Comparison of ENCODE assay signal across 11 cellular contexts in the genomic region with DNA sequence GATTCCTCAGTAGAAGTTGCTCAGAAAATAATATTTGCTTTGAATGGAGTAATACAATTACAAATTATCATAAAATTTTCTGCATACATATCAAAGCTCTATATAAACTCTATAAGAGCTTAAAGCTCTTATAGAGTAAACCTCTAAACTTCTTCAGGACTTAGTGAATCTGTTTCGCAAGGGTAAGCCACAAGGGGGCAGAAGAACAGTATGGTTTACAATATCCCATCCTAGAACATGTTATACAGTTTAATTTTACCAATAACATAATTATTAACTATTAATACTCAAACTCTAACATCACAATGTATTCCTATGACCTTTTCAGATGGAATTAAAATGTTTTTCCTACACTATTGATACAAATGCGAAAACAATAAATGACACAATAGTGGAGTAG. TPM values are rescaled to one million over a fixed set of nuclear protein-coding genes. Genes with fewer than 3 reads are reported as not detected.
A peak's percentile ranks its signal among the peaks of the same experiment; 100 is the strongest.
DNase-seq lines count a peak whose midpoint lies in the region; ATAC-seq and TF ChIP-seq lines count a peak whose summit lies in the region.
"Had no signal": no experiment of that assay in that cellular context is flagged by ENCODE, and none has a peak within 500 bp of the region (broad histone marks: within the 10 kb centered on the region; RNA-seq: fewer than 3 reads in every experiment).

No MANE protein-coding gene starts in this region.

- no peaks in the 10 kb centered on the region for H3K9me3 ChIP-seq in OCI-LY3 (ENCODE audit: insufficient read depth, low read length)
- H3K9me3 ChIP-seq: left lung had no signal

- no peak for ATAC-seq in GM19328 (IDR thresholded peaks at IDR 0.05; ENCODE audit: unreplicated experiment)
- no peak for ATAC-seq in HG03354 (IDR thresholded peaks at IDR 0.05; ENCODE audit: poor library complexity, severe bottlenecking, unreplicated experiment)
- ATAC-seq: left lung had no signal

- peak; percentile 31 for TF ChIP-seq CTCF in GM13976 (IDR thresholded peaks at IDR 0.05; ENCODE audit: borderline replicate concordance, control extremely low read depth, extremely low read depth, insufficient read depth, missing control alignments)
- peak; percentile 60 for TF ChIP-seq CTCF in OCI-LY3 (IDR thresholded peaks at IDR 0.05; ENCODE audit: low read depth, low read length)
- TF ChIP-seq CTCF in fibroblast of the aortic adventitia (IDR thresholded peaks at IDR 0.05; ENCODE audit: insufficient read depth, low read length), result peak; percentile 25

- no peak overlapping the region for H3K9ac ChIP-seq in OCI-LY3 (ENCODE audit: low read length)

- no peak overlapping the region for H3K27ac ChIP-seq in OCI-LY3 (ENCODE audit: low read length)
- H3K27ac ChIP-seq: left lung had no signal

- peaks cover 3% of the 10 kb centered on the region for H3K4me1 ChIP-seq in OCI-LY3 (ENCODE audit: low read length)
- H3K4me1 ChIP-seq: left lung had no signal

- no peaks in the 10 kb centered on the region for H4K20me1 ChIP-seq in OCI-LY3 (ENCODE audit: insufficient read depth, low read length)

- H3K79me2 ChIP-seq in OCI-LY3 (ENCODE audit: low read length), result no peaks in the 10 kb centered on the region

- H3K4me3 ChIP-seq in OCI-LY3 (ENCODE audit: low read length) (no peak overlapping the region), fibroblast of the aortic adventitia (ENCODE audit: low read depth, low read length) (no peak overlapping the region)
- H3K4me3 ChIP-seq: left lung had no signal

- H3K36me3 ChIP-seq in OCI-LY3 (replicated peaks; ENCODE audit: low read depth, low read length), result no peaks in the 10 kb centered on the region
- H3K36me3 ChIP-seq: left lung had no signal

- peak; percentile 0 for DNase-seq in COR-L47 (lab: John Stamatoyannopoulos, UW)
- no peak for DNase-seq in GM13976 (ENCODE audit: low spot score)
- DNase-seq in fibroblast of the aortic adventitia (ENCODE audit: low read depth), result no peak
- DNase-seq in HPDE6-E6E7 (ENCODE audit: extremely low spot score), result no peak
- DNase-seq in NK-92 (lab: John Stamatoyannopoulos, UW; ENCODE audit: unreplicated experiment), result no peak
- DNase-seq: left lung, NCI-H510A had no signal

- in situ Hi-C loops in GM13976 (cut with MboI; ENCODE audit: low sequenced_read_pairs, unreplicated experiment), result no loop called here

- no peak overlapping the region for H2AFZ ChIP-seq in OCI-LY3 (ENCODE audit: low read depth, low read length)

- H3K4me2 ChIP-seq in OCI-LY3 (ENCODE audit: low read length), result no peak overlapping the region

- H3K27me3 ChIP-seq in OCI-LY3 (ENCODE audit: low read depth, low read length), result no peaks in the 10 kb centered on the region
- H3K27me3 ChIP-seq: left lung had no signal

RNA-seq across cellular contexts. Expression of gene SPANXN1, which starts 33.8 kb away (rescaled TPM):
- total RNA-seq in fibroblast of the aortic adventitia (ENCODE audit: low replicate concordance), result not detected in 2 replicates
- total RNA-seq: dermis microvascular lymphatic vessel endothelial cell, left lung had no signal
